9 cellular contexts compared by ENCODE assay signal in genomic region chr7:6640246-6640721, GRCh38.
A peak's percentile ranks its signal among the peaks of the same experiment; 100 is the strongest.
DNase-seq lines count a peak whose midpoint lies in the region; ATAC-seq and TF ChIP-seq lines count a peak whose summit lies in the region.
"Had no signal": no experiment of that assay in that cellular context is flagged by ENCODE, and none has a peak within 500 bp of the region (broad histone marks: within the 10 kb centered on the region; RNA-seq: fewer than 3 reads in every experiment).

No MANE protein-coding gene starts in this region.

- H3K4me3 ChIP-seq in epithelial cell of esophagus (ENCODE audit: low read length) = no peak overlapping the region
- H3K4me3 ChIP-seq in skeletal muscle cell (ENCODE audit: low read depth, low read length) = no peak overlapping the region
- H3K4me3 ChIP-seq: left lung had no signal

- no peak for ATAC-seq in GM19023 (IDR thresholded peaks at IDR 0.05; ENCODE audit: unreplicated experiment)
- ATAC-seq: left lung had no signal

- DNase-seq in ELR (ENCODE audit: low read depth) = peak; percentile 46
- DNase-seq in RKO (ENCODE audit: low spot score) = peak; percentile 40
- peak; percentile 68 for DNase-seq in epithelial cell of esophagus (ENCODE audit: low read depth)
- DNase-seq in skeletal muscle cell (ENCODE audit: low read depth) = peak; percentile 32
- DNase-seq in medulla oblongata (ENCODE audit: extremely low spot score) = no peak
- no peak for DNase-seq in NCI-H1436 (lab: John Stamatoyannopoulos, UW)
- no peak for DNase-seq in SKM-1 (lab: John Stamatoyannopoulos, UW; ENCODE audit: unreplicated experiment)

- no peak for TF ChIP-seq CTCF in epithelial cell of esophagus (IDR thresholded peaks at IDR 0.05; ENCODE audit: insufficient read depth, low read depth, low read length, missing control alignments)

Comparison
In these comparisons a context has a peak if more than half of its experiments do, and no peak if none do; other contexts are left out.
1. DNase-seq: peak in ELR (single experiment), RKO (single experiment), epithelial cell of esophagus (single experiment) and skeletal muscle cell (single experiment); none in medulla oblongata (single experiment), NCI-H1436 (single experiment) and SKM-1 (single experiment).